Comparison of ENCODE assay signal across 34 cellular contexts in genomic region chr10:52337225-52337624, GRCh38. TPM values are rescaled to one million over a fixed set of nuclear protein-coding genes. Genes with fewer than 3 reads are reported as not detected.
"Had no signal": no experiment of that assay in that cellular context is flagged by ENCODE, and none has a peak within 500 bp of the region (broad histone marks: within the 10 kb centered on the region; RNA-seq: fewer than 3 reads in every experiment).

No MANE protein-coding gene starts in this region.

- H3K36me3 ChIP-seq: brain microvascular endothelial cell, heart left ventricle, WERI-Rb-1 had no signal

- H3K27me3 ChIP-seq: brain microvascular endothelial cell had no signal

- H3K4me1 Mint-ChIP-seq: activated B cell treated with CpG ODN at 0.5 μM for 24 hours; activated T-helper 17 cell treated with anti-CD3 and anti-CD28 coated beads, Interleukin-2, amount 50 U/mL, for 72 hours; central memory CD8-positive, alpha-beta T cell; T-helper 17 cell had no signal

- H3K9me3 ChIP-seq: heart left ventricle had no signal

- H3K4me3 ChIP-seq: coronary artery, dorsolateral prefrontal cortex, heart left ventricle had no signal

- H3K36me3 Mint-ChIP-seq: activated naive CD8-positive, alpha-beta T cell had no signal

- H3K27me3 Mint-ChIP-seq: activated B cell treated with CpG ODN at 0.5 μM for 24 hours; activated CD8-positive, alpha-beta T cell treated with anti-CD3 and anti-CD28 coated beads for 36 hours; activated naive CD8-positive, alpha-beta T cell; activated T-helper 17 cell treated with anti-CD3 and anti-CD28 coated beads, Interleukin-2, amount 50 U/mL, for 72 hours; central memory CD8-positive, alpha-beta T cell; dendritic cell treated with granulocyte-macrophage colony-stimulating factor and Interleukin-4, amounts not matched to agents 40 ng/mL and 50 ng/mL, for 4 days; T-helper 17 cell had no signal

- FAIRE-seq: astrocyte, bronchial epithelial cell, frontal cortex had no signal

- H3K27ac Mint-ChIP-seq: activated B cell treated with CpG ODN at 0.5 μM for 24 hours; activated CD8-positive, alpha-beta T cell treated with anti-CD3 and anti-CD28 coated beads for 36 hours; activated naive CD8-positive, alpha-beta T cell; activated T-helper 17 cell treated with anti-CD3 and anti-CD28 coated beads, Interleukin-2, amount 50 U/mL, for 72 hours; dendritic cell treated with granulocyte-macrophage colony-stimulating factor and Interleukin-4, amounts not matched to agents 40 ng/mL and 50 ng/mL, for 4 days; endodermal cell; T-helper 17 cell; T-helper 2 cell treated with Interferon-gamma antibody and Interleukin-4, amounts not matched to agents 5 μg/mL and 100 μg/mL, for 36 hours had no signal

- H3K4me3 Mint-ChIP-seq: activated B cell treated with CpG ODN at 0.5 μM for 24 hours; activated CD8-positive, alpha-beta T cell treated with anti-CD3 and anti-CD28 coated beads for 36 hours; activated naive CD8-positive, alpha-beta T cell; activated T-cell treated with anti-CD3 and anti-CD28 coated beads, Interleukin-2, amount 50 U/mL, for 4 hours; activated T-helper 17 cell treated with anti-CD3 and anti-CD28 coated beads, Interleukin-2, amount 50 U/mL, for 72 hours; central memory CD8-positive, alpha-beta T cell; dendritic cell treated with granulocyte-macrophage colony-stimulating factor and Interleukin-4, amounts not matched to agents 40 ng/mL and 50 ng/mL, for 4 days; endodermal cell; T-helper 17 cell; T-helper 2 cell treated with Interferon-gamma antibody and Interleukin-4, amounts not matched to agents 5 μg/mL and 100 μg/mL, for 36 hours had no signal

- H3K27ac ChIP-seq: brain microvascular endothelial cell, coronary artery, dorsolateral prefrontal cortex, heart left ventricle, WERI-Rb-1 had no signal

- H3K9me3 Mint-ChIP-seq: activated B cell treated with CpG ODN at 0.5 μM for 24 hours; activated CD8-positive, alpha-beta T cell treated with anti-CD3 and anti-CD28 coated beads for 36 hours; activated T-cell treated with anti-CD3 and anti-CD28 coated beads, Interleukin-2, amount 50 U/mL, for 4 hours; central memory CD8-positive, alpha-beta T cell; dendritic cell treated with granulocyte-macrophage colony-stimulating factor and Interleukin-4, amounts not matched to agents 40 ng/mL and 50 ng/mL, for 4 days; endodermal cell; T-helper 2 cell treated with Interferon-gamma antibody and Interleukin-4, amounts not matched to agents 5 μg/mL and 100 μg/mL, for 36 hours had no signal

- ATAC-seq: activated CD4-positive, CD25-positive, alpha-beta regulatory T cell treated with anti-CD3 and anti-CD28 coated beads, Interleukin-2, amount 50 U/mL, for 24 hours; activated CD8-positive, alpha-beta T cell treated with anti-CD3 and anti-CD28 coated beads for 36 hours; activated T-cell treated with anti-CD3 and anti-CD28 coated beads, Interleukin-2, amount 50 U/mL, for 4 hours; activated T-helper 17 cell treated with anti-CD3 and anti-CD28 coated beads, Interleukin-2, amount 50 U/mL, for 72 hours; esophagus mucosa; heart left ventricle; T-helper 17 cell had no signal

- H3K4me1 ChIP-seq: heart left ventricle had no signal

- DNase-seq: activated B cell treated with CpG ODN at 0.5 μM for 24 hours; activated CD4-positive, alpha-beta T cell treated with anti-CD3 and anti-CD28 coated beads for 48 hours; activated CD4-positive, alpha-beta T cell treated with anti-CD3 and anti-CD28 coated beads, Interleukin-2, amount 50 U/mL, for 1 hour; activated CD4-positive, alpha-beta T cell treated with anti-CD3 and anti-CD28 coated beads, Interleukin-2, amount 50 U/mL, for 48 hours; activated CD8-positive, alpha-beta memory T cell treated with anti-CD3 and anti-CD28 coated beads for 24 hours; activated CD8-positive, alpha-beta T cell treated with anti-CD3 and anti-CD28 coated beads for 36 hours; activated effector memory CD4-positive, alpha-beta T cell treated with Interleukin-2 at 50 U/mL for 16 hours; activated gamma-delta T cell treated with Interleukin-2 at 50 U/mL for 16 hours; activated naive CD4-positive, alpha-beta T cell treated with anti-CD3 and anti-CD28 coated beads, Interleukin-2, amount 50 U/mL, for 16 hours; activated naive CD4-positive, alpha-beta T cell treated with Interleukin-2 at 50 U/mL for 16 hours; activated T-cell treated with anti-CD3 and anti-CD28 coated beads, Interleukin-2, amount 50 U/mL, for 4 hours; amniotic stem cell; anterior cingulate cortex; brain microvascular endothelial cell; dorsolateral prefrontal cortex; effector memory CD4-positive, alpha-beta T cell; endodermal cell; foreskin fibroblast; glutamatergic neuron; heart left ventricle; T-helper 17 cell; T1000; WERI-Rb-1 had no signal

RNA-seq across cellular contexts. Expression of gene DKK1, which starts 23.1 kb away (rescaled TPM):
- total RNA-seq: activated B cell treated with CpG ODN at 0.5 μM for 24 hours; activated CD8-positive, alpha-beta T cell treated with anti-CD3 and anti-CD28 coated beads for 36 hours; activated T-helper 17 cell treated with anti-CD3 and anti-CD28 coated beads, Interleukin-2, amount 50 U/mL, for 72 hours; T-helper 17 cell had no signal
